11 cellular contexts compared by ENCODE assay signal in genomic region chr3:175193815-175194518, GRCh38.
A peak's percentile ranks its signal among the peaks of the same experiment; 100 is the strongest.
DNase-seq lines count a peak whose midpoint lies in the region; ATAC-seq and TF ChIP-seq lines count a peak whose summit lies in the region.
"Had no signal": no experiment of that assay in that cellular context is flagged by ENCODE, and none has a peak within 500 bp of the region (broad histone marks: within the 10 kb centered on the region; RNA-seq: fewer than 3 reads in every experiment).

No MANE protein-coding gene starts in this region.

- H3K27me3 Mint-ChIP-seq in activated T-cell treated with anti-CD3 and anti-CD28 coated beads, Interleukin-2, amount 50 U/mL, for 72 hours (ENCODE audit: low read depth): no peaks in the 10 kb centered on the region
- no peaks in the 10 kb centered on the region for H3K27me3 Mint-ChIP-seq in activated T-cell treated with anti-CD3 and anti-CD28 coated beads, Interleukin-2, amount 50 U/mL, for 24 hours
- H3K27me3 Mint-ChIP-seq: IgD-negative memory B cell had no signal

- H3K27me3 ChIP-seq in gastrocnemius medialis: no peaks in the 10 kb centered on the region
- H3K27me3 ChIP-seq: tibial artery had no signal

- H3K36me3 ChIP-seq in gastrocnemius medialis: no peaks in the 10 kb centered on the region
- H3K36me3 ChIP-seq: tibial artery had no signal

- H3K4me3 Mint-ChIP-seq in activated T-cell treated with anti-CD3 and anti-CD28 coated beads, Interleukin-2, amount 50 U/mL, for 72 hours: no peak overlapping the region
- no peak overlapping the region for H3K4me3 Mint-ChIP-seq in activated T-cell treated with anti-CD3 and anti-CD28 coated beads, Interleukin-2, amount 50 U/mL, for 24 hours
- H3K4me3 Mint-ChIP-seq: IgD-negative memory B cell had no signal

- no peaks in the 10 kb centered on the region for H3K4me1 Mint-ChIP-seq in activated T-cell treated with anti-CD3 and anti-CD28 coated beads, Interleukin-2, amount 50 U/mL, for 72 hours (ENCODE audit: low read depth)
- H3K4me1 Mint-ChIP-seq in activated T-cell treated with anti-CD3 and anti-CD28 coated beads, Interleukin-2, amount 50 U/mL, for 24 hours (ENCODE audit: low read depth): peaks cover 2% of the 10 kb centered on the region
- H3K4me1 Mint-ChIP-seq: IgD-negative memory B cell had no signal

- no peak for DNase-seq in activated T-cell treated with anti-CD3 and anti-CD28 coated beads, Interleukin-2, amount 50 U/mL, for 72 hours
- DNase-seq in activated T-cell treated with anti-CD3 and anti-CD28 coated beads, Interleukin-2, amount 50 U/mL, for 24 hours: no peak
- peak; percentile 17 for DNase-seq in amniotic stem cell (lab: John Stamatoyannopoulos, UW)
- DNase-seq in stimulated activated CD4-positive, alpha-beta T cell treated with anti-CD3 and anti-CD28 coated beads, Interleukin-4, amount 100 ng/mL, for 1 hour: no peak
- DNase-seq in NCI-H1417 (lab: John Stamatoyannopoulos, UW): no peak
- DNase-seq in activated CD4-positive, alpha-beta T cell treated with anti-CD3 and anti-CD28 coated beads for 4 hours: no peak
- no peak for DNase-seq in gastrocnemius medialis
- DNase-seq: OCI-M1, tibial artery had no signal

- H3K9me3 Mint-ChIP-seq in activated T-cell treated with anti-CD3 and anti-CD28 coated beads, Interleukin-2, amount 50 U/mL, for 72 hours: peaks cover 0 to 2% of the 10 kb centered on the region in 2 donors
- H3K9me3 Mint-ChIP-seq in activated T-cell treated with anti-CD3 and anti-CD28 coated beads, Interleukin-2, amount 50 U/mL, for 24 hours: peaks cover 3% of the 10 kb centered on the region

- no peak overlapping the region for H3K27ac ChIP-seq in gastrocnemius medialis
- H3K27ac ChIP-seq: tibial artery had no signal

- H3K4me1 ChIP-seq in gastrocnemius medialis: no peaks in the 10 kb centered on the region

- H3K9me3 ChIP-seq in gastrocnemius medialis: no peaks in the 10 kb centered on the region

- no peak for TF ChIP-seq CTCF in gastrocnemius medialis (IDR thresholded peaks at IDR 0.05 in 4 of 5, conservative IDR thresholded peaks at IDR 0.05 in 1 of 5)

- ATAC-seq in activated T-cell treated with anti-CD3 and anti-CD28 coated beads, Interleukin-2, amount 50 U/mL, for 72 hours (replicated peaks in 1 of 2): peak; percentile 36 to 37
- peak; percentile 84 for ATAC-seq in HG03060 (IDR thresholded peaks at IDR 0.05; ENCODE audit: low read depth, unreplicated experiment)
- no peak for ATAC-seq in gastrocnemius medialis

- no peak for TF ChIP-seq POLR2A in gastrocnemius medialis (IDR thresholded peaks at IDR 0.05)

- H3K27ac Mint-ChIP-seq in activated T-cell treated with anti-CD3 and anti-CD28 coated beads, Interleukin-2, amount 50 U/mL, for 72 hours: no peak overlapping the region
- no peak overlapping the region for H3K27ac Mint-ChIP-seq in activated T-cell treated with anti-CD3 and anti-CD28 coated beads, Interleukin-2, amount 50 U/mL, for 24 hours
- H3K27ac Mint-ChIP-seq: IgD-negative memory B cell had no signal

- in situ Hi-C loops in gastrocnemius medialis (cut with MboI; ENCODE audit: low sequenced_read_pairs in 4 of 4): no loop called here

- no peak overlapping the region for H3K4me3 ChIP-seq in gastrocnemius medialis
- H3K4me3 ChIP-seq: tibial artery had no signal

- no peaks in the 10 kb centered on the region for H3K36me3 Mint-ChIP-seq in activated T-cell treated with anti-CD3 and anti-CD28 coated beads, Interleukin-2, amount 50 U/mL, for 72 hours (ENCODE audit: insufficient read depth in 2 of 2)
- H3K36me3 Mint-ChIP-seq in activated T-cell treated with anti-CD3 and anti-CD28 coated beads, Interleukin-2, amount 50 U/mL, for 24 hours (ENCODE audit: low read depth): no peaks in the 10 kb centered on the region
- H3K36me3 Mint-ChIP-seq: IgD-negative memory B cell had no signal

- intact Hi-C loops in gastrocnemius medialis (cut with DNase I; ENCODE audit: low total_unique reads): no loop called here

Comparison
In these comparisons a context has a peak if more than half of its experiments do, and no peak if none do; other contexts are left out.
1. ATAC-seq: peak in activated T-cell treated with anti-CD3 and anti-CD28 coated beads, Interleukin-2, amount 50 U/mL, for 72 hours (2 of 2) and HG03060 (single experiment); none in gastrocnemius medialis (0 of 2).